ENCODE assay signal across 23 cellular contexts in genomic region chr10:118931436-118931835, GRCh38.
A peak's percentile ranks its signal among the peaks of the same experiment; 100 is the strongest.
DNase-seq lines count a peak whose midpoint lies in the region; ATAC-seq, FAIRE-seq and TF ChIP-seq lines count a peak whose summit lies in the region.
"Had no signal": no experiment of that assay in that cellular context is flagged by ENCODE, and none has a peak within 500 bp of the region (broad histone marks: within the 10 kb centered on the region; RNA-seq: fewer than 3 reads in every experiment).

No MANE protein-coding gene starts in this region.

- H3K9me3 Mint-ChIP-seq in endothelial cell (ENCODE audit: unreplicated experiment), result peaks cover 10% of the 10 kb centered on the region

- H3K9ac ChIP-seq in adipocyte (ENCODE audit: low read length), result no peak overlapping the region

- H3K4me3 ChIP-seq in adipocyte (ENCODE audit: low read length), result peak overlapping the region; percentile 26
- H3K4me3 ChIP-seq in MG63, result no peak overlapping the region
- H3K4me3 ChIP-seq: A549, GM23338 had no signal

- peaks cover 8% of the 10 kb centered on the region for H3K36me3 Mint-ChIP-seq in endothelial cell (ENCODE audit: low read depth, unreplicated experiment)

- H3K27ac Mint-ChIP-seq in endothelial cell (ENCODE audit: unreplicated experiment), result no peak overlapping the region
- H3K27ac Mint-ChIP-seq: CD4-positive, alpha-beta memory T cell; GM23338; H9; HFFc6 had no signal

- DNase-seq in adipocyte (ENCODE audit: low read depth) (no peak), endothelial cell (ENCODE audit: low spot score) (no peak), left cardiac atrium (no peak), NCI-H2171 treated with DMSO at 0.1 percent for 48 hours (lab: John Stamatoyannopoulos, UW) (no peak), MG63 (no peak)
- DNase-seq: ACHN; C1 segment of cervical spinal cord; Calu3; CD4-positive, alpha-beta memory T cell; COR-L47; DMS53; DMS79 treated with DMSO at 0.1 percent for 48 hours; GF-D8; H9; HFFc6 had no signal

- FAIRE-seq in A204.1 (lab: Jason Lieb, UNC) (peak; percentile 9), islet of Langerhans (lab: Jason Lieb, UNC) (peak; percentile 81)
- FAIRE-seq: GM12891, GM18507 had no signal

- ATAC-seq in left cardiac atrium (no peak), HG02763 (IDR thresholded peaks at IDR 0.05; ENCODE audit: unreplicated experiment) (no peak)
- ATAC-seq: A549, GM23338, HCT116 had no signal

- no peaks in the 10 kb centered on the region for H3K27me3 ChIP-seq in adipocyte (replicated peaks; ENCODE audit: control insufficient read depth, insufficient read depth, low read length)
- H3K27me3 ChIP-seq in MG63, result no peaks in the 10 kb centered on the region

- H3K36me3 ChIP-seq in adipocyte (ENCODE audit: control insufficient read depth, insufficient read depth, low read length, severe bottlenecking) (no peaks in the 10 kb centered on the region), MG63 (no peaks in the 10 kb centered on the region)

- H3K9me3 ChIP-seq in adipocyte (ENCODE audit: control insufficient read depth, low read length) (peaks cover 28% of the 10 kb centered on the region), MG63 (peaks cover 12% of the 10 kb centered on the region; the same call in 1 of the 2 replicates)

- TF ChIP-seq CTCF in endothelial cell (IDR thresholded peaks at IDR 0.05; ENCODE audit: unreplicated experiment), result no peak

- intact Hi-C loops in left cardiac atrium (cut with DNase I), result no loop called here

- peaks cover 11% of the 10 kb centered on the region for H3K4me1 ChIP-seq in adipocyte (ENCODE audit: control insufficient read depth, insufficient read depth, low read length)
- H3K4me1 ChIP-seq: A549 had no signal

- H3K27me3 Mint-ChIP-seq in endothelial cell (ENCODE audit: unreplicated experiment), result no peaks in the 10 kb centered on the region

- peaks cover 6% of the 10 kb centered on the region for H3K4me1 Mint-ChIP-seq in endothelial cell (ENCODE audit: unreplicated experiment)
- H3K4me1 Mint-ChIP-seq: CD4-positive, alpha-beta memory T cell; GM23338; H9 had no signal

- H3K4me3 Mint-ChIP-seq in endothelial cell (ENCODE audit: unreplicated experiment), result peak overlapping the region; percentile 16
- H3K4me3 Mint-ChIP-seq: CD4-positive, alpha-beta memory T cell; GM23338; H9; HFFc6 had no signal
